In genomic region chr6:168370310-168370991, GRCh38 we compare ENCODE assay signal across 1 cellular context.
A peak's percentile ranks its signal among the peaks of the same experiment; 100 is the strongest.
TF ChIP-seq lines count a peak whose summit lies in the region.

No MANE protein-coding gene starts in this region.

TF ChIP-seq in HCT116, 20 proteins besides CTCF, POLR2A, EP300 and RAD21:
- TF ChIP-seq, protein P1, sequence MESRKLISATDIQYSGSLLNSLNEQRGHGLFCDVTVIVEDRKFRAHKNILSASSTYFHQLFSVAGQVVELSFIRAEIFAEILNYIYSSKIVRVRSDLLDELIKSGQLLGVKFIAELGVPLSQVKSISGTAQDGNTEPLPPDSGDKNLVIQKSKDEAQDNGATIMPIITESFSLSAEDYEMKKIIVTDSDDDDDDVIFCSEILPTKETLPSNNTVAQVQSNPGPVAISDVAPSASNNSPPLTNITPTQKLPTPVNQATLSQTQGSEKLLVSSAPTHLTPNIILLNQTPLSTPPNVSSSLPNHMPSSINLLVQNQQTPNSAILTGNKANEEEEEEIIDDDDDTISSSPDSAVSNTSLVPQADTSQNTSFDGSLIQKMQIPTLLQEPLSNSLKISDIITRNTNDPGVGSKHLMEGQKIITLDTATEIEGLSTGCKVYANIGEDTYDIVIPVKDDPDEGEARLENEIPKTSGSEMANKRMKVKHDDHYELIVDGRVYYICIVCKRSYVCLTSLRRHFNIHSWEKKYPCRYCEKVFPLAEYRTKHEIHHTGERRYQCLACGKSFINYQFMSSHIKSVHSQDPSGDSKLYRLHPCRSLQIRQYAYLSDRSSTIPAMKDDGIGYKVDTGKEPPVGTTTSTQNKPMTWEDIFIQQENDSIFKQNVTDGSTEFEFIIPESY (IDR thresholded peaks at IDR 0.05; ENCODE audit: extremely low read depth, insufficient replicate concordance, low read length) = no peak
- TF ChIP-seq ELF1 (IDR thresholded peaks at IDR 0.05; ENCODE audit: borderline replicate concordance, low read depth) (no peak), MAX (IDR thresholded peaks at IDR 0.05) (peak; percentile 82)
TF ChIP-seq in HCT116: peak in this region for 1.
